1 cellular context compared by ENCODE assay signal in the genomic region with DNA sequence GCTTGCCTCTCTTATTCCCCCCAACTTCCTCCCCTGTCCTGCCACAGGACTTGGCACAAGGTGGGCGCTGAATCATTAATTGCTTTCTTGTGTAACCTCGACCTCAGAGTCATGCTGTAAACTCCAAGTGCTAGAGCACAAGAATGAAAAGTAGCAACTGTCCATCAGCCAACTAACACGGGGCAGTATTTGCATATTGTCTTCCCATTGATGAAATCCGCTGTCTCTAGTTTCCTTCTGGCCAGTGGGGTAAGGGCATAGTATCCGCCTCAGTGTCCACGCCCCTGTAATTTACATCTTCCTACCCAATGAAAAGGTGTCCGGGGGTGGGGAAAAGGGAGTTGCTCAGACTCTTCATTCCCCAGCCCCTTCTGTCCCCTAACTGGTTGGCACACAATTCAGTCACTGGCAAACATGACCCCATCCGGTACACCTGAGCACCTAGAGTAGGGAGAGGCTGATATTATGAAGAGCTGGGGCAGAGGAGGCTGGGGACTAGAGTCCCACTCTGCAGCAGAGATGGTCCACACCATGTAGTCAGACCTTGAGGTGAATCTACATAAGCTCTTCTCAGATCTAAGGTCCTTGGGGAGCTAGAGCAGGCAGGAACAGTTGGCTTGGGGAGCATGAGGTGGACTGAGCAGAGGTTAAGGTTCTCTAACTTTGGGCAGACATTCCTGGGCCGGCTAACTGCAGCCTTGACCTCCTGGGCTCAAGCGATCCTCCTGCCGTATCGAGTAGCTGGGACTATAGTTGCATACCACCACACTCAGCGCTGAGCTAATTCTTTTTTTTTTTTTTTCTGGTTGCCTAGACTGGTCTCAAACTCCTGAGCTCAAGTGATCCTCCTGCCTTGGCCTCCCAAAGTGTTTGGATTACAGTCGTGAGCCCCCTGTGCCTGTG.
TF ChIP-seq lines count a peak whose summit lies in the region.

No MANE protein-coding gene starts in this region.

TF ChIP-seq in HepG2, 621 proteins besides CTCF, POLR2A, EP300 and RAD21 (continued from another document and continues in another):
- TF ChIP-seq, protein P1, sequence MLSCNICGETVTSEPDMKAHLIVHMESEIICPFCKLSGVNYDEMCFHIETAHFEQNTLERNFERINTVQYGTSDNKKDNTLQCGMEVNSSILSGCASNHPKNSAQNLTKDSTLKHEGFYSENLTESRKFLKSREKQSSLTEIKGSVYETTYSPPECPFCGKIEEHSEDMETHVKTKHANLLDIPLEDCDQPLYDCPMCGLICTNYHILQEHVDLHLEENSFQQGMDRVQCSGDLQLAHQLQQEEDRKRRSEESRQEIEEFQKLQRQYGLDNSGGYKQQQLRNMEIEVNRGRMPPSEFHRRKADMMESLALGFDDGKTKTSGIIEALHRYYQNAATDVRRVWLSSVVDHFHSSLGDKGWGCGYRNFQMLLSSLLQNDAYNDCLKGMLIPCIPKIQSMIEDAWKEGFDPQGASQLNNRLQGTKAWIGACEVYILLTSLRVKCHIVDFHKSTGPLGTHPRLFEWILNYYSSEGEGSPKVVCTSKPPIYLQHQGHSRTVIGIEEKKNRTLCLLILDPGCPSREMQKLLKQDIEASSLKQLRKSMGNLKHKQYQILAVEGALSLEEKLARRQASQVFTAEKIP (CRISPR knock-in tag; IDR thresholded peaks at IDR 0.05; ENCODE audit: borderline replicate concordance), result no peak
- no peak for TF ChIP-seq BORCS8-MEF2B (CRISPR knock-in tag; IDR thresholded peaks at IDR 0.05)
- TF ChIP-seq ZBTB20 (CRISPR knock-in tag; IDR thresholded peaks at IDR 0.05; ENCODE audit: borderline replicate concordance, low read depth), result no peak
- TF ChIP-seq, protein P2, sequence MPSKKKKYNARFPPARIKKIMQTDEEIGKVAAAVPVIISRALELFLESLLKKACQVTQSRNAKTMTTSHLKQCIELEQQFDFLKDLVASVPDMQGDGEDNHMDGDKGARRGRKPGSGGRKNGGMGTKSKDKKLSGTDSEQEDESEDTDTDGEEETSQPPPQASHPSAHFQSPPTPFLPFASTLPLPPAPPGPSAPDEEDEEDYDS (CRISPR knock-in tag; IDR thresholded peaks at IDR 0.05), result peak; percentile 86
- TF ChIP-seq, protein P3, sequence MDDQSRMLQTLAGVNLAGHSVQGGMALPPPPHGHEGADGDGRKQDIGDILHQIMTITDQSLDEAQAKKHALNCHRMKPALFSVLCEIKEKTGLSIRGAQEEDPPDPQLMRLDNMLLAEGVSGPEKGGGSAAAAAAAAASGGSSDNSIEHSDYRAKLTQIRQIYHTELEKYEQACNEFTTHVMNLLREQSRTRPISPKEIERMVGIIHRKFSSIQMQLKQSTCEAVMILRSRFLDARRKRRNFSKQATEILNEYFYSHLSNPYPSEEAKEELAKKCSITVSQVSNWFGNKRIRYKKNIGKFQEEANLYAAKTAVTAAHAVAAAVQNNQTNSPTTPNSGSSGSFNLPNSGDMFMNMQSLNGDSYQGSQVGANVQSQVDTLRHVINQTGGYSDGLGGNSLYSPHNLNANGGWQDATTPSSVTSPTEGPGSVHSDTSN (CRISPR knock-in tag; IDR thresholded peaks at IDR 0.05; ENCODE audit: borderline replicate concordance), result no peak
- TF ChIP-seq, protein P4, sequence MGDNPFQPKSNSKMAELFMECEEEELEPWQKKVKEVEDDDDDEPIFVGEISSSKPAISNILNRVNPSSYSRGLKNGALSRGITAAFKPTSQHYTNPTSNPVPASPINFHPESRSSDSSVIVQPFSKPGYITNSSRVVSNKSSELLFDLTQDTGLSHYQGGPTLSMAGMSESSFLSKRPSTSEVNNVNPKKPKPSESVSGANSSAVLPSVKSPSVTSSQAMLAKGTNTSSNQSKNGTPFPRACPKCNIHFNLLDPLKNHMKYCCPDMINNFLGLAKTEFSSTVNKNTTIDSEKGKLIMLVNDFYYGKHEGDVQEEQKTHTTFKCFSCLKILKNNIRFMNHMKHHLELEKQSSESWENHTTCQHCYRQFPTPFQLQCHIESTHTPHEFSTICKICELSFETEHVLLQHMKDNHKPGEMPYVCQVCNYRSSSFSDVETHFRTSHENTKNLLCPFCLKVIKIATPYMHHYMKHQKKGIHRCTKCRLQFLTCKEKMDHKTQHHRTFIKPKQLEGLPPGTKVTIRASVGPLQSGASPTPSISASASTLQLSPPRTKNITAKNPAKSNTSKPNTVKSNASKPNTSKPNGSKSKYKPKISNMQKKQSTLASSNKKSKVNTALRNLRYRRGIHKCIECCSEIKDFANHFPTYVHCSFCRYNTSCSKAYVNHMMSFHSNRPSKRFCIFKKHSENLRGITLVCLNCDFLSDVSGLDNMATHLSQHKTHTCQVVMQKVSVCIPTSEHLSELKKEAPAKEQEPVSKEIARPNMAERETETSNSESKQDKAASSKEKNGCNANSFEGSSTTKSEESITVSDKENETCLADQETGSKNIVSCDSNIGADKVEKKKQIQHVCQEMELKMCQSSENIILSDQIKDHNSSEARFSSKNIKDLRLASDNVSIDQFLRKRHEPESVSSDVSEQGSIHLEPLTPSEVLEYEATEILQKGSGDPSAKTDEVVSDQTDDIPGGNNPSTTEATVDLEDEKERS (CRISPR knock-in tag; IDR thresholded peaks at IDR 0.05), result no peak
- TF ChIP-seq SP5 (CRISPR knock-in tag; IDR thresholded peaks at IDR 0.05; ENCODE audit: borderline replicate concordance, low read depth), result 0 out of 2 replicates have a peak, but pooled peaks have one; percentile 34
- no peak for TF ChIP-seq SMYD3 (CRISPR knock-in tag; IDR thresholded peaks at IDR 0.05)
- no peak for TF ChIP-seq ZSCAN21 (CRISPR knock-in tag; IDR thresholded peaks at IDR 0.05; ENCODE audit: borderline replicate concordance)
- TF ChIP-seq ZNF234 (CRISPR knock-in tag; conservative IDR thresholded peaks at IDR 0.05), result no peak
- TF ChIP-seq ZNF260 (CRISPR knock-in tag; IDR thresholded peaks at IDR 0.05; ENCODE audit: borderline replicate concordance, low read depth), result no peak
- TF ChIP-seq, protein P5, sequence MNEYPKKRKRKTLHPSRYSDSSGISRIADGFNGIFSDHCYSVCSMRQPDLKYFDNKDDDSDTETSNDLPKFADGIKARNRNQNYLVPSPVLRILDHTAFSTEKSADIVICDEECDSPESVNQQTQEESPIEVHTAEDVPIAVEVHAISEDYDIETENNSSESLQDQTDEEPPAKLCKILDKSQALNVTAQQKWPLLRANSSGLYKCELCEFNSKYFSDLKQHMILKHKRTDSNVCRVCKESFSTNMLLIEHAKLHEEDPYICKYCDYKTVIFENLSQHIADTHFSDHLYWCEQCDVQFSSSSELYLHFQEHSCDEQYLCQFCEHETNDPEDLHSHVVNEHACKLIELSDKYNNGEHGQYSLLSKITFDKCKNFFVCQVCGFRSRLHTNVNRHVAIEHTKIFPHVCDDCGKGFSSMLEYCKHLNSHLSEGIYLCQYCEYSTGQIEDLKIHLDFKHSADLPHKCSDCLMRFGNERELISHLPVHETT (CRISPR knock-in tag; conservative IDR thresholded peaks at IDR 0.05), result no peak
- TF ChIP-seq, protein P6, sequence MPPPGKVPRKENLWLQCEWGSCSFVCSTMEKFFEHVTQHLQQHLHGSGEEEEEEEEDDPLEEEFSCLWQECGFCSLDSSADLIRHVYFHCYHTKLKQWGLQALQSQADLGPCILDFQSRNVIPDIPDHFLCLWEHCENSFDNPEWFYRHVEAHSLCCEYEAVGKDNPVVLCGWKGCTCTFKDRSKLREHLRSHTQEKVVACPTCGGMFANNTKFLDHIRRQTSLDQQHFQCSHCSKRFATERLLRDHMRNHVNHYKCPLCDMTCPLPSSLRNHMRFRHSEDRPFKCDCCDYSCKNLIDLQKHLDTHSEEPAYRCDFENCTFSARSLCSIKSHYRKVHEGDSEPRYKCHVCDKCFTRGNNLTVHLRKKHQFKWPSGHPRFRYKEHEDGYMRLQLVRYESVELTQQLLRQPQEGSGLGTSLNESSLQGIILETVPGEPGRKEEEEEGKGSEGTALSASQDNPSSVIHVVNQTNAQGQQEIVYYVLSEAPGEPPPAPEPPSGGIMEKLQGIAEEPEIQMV (CRISPR knock-in tag; IDR thresholded peaks at IDR 0.05; ENCODE audit: low read depth), result no peak
- no peak for TF ChIP-seq ZSCAN29 (CRISPR knock-in tag; conservative IDR thresholded peaks at IDR 0.05)
- 0 out of 2 replicates have a peak, but pooled peaks have one; percentile 8 for TF ChIP-seq HDAC1 (CRISPR knock-in tag; IDR thresholded peaks at IDR 0.05)
- no peak for TF ChIP-seq SIN3B (IDR thresholded peaks at IDR 0.05; ENCODE audit: low read length)
- no peak for TF ChIP-seq TOE1 (CRISPR knock-in tag; IDR thresholded peaks at IDR 0.05)
- no peak for TF ChIP-seq FOXP1 (IDR thresholded peaks at IDR 0.05)
- TF ChIP-seq FOXP1 (CRISPR knock-in tag; IDR thresholded peaks at IDR 0.05), result no peak
- TF ChIP-seq ZNF124 (CRISPR knock-in tag; IDR thresholded peaks at IDR 0.05), result no peak
- no peak for TF ChIP-seq ZNF367 (CRISPR knock-in tag; IDR thresholded peaks at IDR 0.05; ENCODE audit: borderline replicate concordance)
- no peak for TF ChIP-seq ZNF563 (CRISPR knock-in tag; IDR thresholded peaks at IDR 0.05)
- no peak for TF ChIP-seq ZNF891 (CRISPR knock-in tag; IDR thresholded peaks at IDR 0.05)
- no peak for TF ChIP-seq NRL (CRISPR knock-in tag; IDR thresholded peaks at IDR 0.05; ENCODE audit: borderline replicate concordance)
- no peak for TF ChIP-seq ZNF10 (CRISPR knock-in tag; IDR thresholded peaks at IDR 0.05; ENCODE audit: borderline replicate concordance, low read depth)
- TF ChIP-seq GLI4 (CRISPR knock-in tag; IDR thresholded peaks at IDR 0.05; ENCODE audit: borderline replicate concordance), result no peak
- TF ChIP-seq ZNF496 (CRISPR knock-in tag; IDR thresholded peaks at IDR 0.05; ENCODE audit: insufficient replicate concordance), result no peak
- TF ChIP-seq ZNF101 (CRISPR knock-in tag; IDR thresholded peaks at IDR 0.05; ENCODE audit: borderline replicate concordance, low read depth), result no peak
- no peak for TF ChIP-seq GPN1 (CRISPR knock-in tag; IDR thresholded peaks at IDR 0.05; ENCODE audit: borderline replicate concordance)
- no peak for TF ChIP-seq TCF12 (IDR thresholded peaks at IDR 0.05)
- no peak for TF ChIP-seq TCF12 (CRISPR knock-in tag; IDR thresholded peaks at IDR 0.05)
- peak; percentile 61; the same call in 1 of the 2 replicates for TF ChIP-seq SP4 (CRISPR knock-in tag; IDR thresholded peaks at IDR 0.05)
- no peak for TF ChIP-seq TMF1 (CRISPR knock-in tag; IDR thresholded peaks at IDR 0.05; ENCODE audit: low read depth)
- TF ChIP-seq, protein P7, sequence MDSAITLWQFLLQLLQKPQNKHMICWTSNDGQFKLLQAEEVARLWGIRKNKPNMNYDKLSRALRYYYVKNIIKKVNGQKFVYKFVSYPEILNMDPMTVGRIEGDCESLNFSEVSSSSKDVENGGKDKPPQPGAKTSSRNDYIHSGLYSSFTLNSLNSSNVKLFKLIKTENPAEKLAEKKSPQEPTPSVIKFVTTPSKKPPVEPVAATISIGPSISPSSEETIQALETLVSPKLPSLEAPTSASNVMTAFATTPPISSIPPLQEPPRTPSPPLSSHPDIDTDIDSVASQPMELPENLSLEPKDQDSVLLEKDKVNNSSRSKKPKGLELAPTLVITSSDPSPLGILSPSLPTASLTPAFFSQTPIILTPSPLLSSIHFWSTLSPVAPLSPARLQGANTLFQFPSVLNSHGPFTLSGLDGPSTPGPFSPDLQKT (CRISPR knock-in tag; IDR thresholded peaks at IDR 0.05; ENCODE audit: borderline replicate concordance), result no peak
- TF ChIP-seq FOXJ3 (CRISPR knock-in tag; IDR thresholded peaks at IDR 0.05; ENCODE audit: borderline replicate concordance), result no peak
- no peak for TF ChIP-seq ZZZ3 (CRISPR knock-in tag; IDR thresholded peaks at IDR 0.05; ENCODE audit: borderline replicate concordance)
- TF ChIP-seq ZFP37 (CRISPR knock-in tag; IDR thresholded peaks at IDR 0.05; ENCODE audit: borderline replicate concordance), result no peak
- TF ChIP-seq, protein P8, sequence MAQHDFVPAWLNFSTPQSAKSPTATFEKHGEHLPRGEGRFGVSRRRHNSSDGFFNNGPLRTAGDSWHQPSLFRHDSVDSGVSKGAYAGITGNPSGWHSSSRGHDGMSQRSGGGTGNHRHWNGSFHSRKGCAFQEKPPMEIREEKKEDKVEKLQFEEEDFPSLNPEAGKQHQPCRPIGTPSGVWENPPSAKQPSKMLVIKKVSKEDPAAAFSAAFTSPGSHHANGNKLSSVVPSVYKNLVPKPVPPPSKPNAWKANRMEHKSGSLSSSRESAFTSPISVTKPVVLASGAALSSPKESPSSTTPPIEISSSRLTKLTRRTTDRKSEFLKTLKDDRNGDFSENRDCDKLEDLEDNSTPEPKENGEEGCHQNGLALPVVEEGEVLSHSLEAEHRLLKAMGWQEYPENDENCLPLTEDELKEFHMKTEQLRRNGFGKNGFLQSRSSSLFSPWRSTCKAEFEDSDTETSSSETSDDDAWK (CRISPR knock-in tag; IDR thresholded peaks at IDR 0.05), result no peak
- no peak for TF ChIP-seq ZNF264 (CRISPR knock-in tag; IDR thresholded peaks at IDR 0.05)
- TF ChIP-seq, protein P9, sequence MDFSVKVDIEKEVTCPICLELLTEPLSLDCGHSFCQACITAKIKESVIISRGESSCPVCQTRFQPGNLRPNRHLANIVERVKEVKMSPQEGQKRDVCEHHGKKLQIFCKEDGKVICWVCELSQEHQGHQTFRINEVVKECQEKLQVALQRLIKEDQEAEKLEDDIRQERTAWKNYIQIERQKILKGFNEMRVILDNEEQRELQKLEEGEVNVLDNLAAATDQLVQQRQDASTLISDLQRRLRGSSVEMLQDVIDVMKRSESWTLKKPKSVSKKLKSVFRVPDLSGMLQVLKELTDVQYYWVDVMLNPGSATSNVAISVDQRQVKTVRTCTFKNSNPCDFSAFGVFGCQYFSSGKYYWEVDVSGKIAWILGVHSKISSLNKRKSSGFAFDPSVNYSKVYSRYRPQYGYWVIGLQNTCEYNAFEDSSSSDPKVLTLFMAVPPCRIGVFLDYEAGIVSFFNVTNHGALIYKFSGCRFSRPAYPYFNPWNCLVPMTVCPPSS (IDR thresholded peaks at IDR 0.05), result no peak
- no peak for TF ChIP-seq TEAD2 (CRISPR knock-in tag; IDR thresholded peaks at IDR 0.05)
- no peak for TF ChIP-seq ZNF230 (CRISPR knock-in tag; IDR thresholded peaks at IDR 0.05)
- no peak for TF ChIP-seq SRSF1 (optimal IDR thresholded peaks at IDR 0.05; ENCODE audit: low read depth, low read length)
- no peak for TF ChIP-seq ZNF317 (CRISPR knock-in tag; IDR thresholded peaks at IDR 0.05)
- TF ChIP-seq KMT2A (CRISPR knock-in tag; IDR thresholded peaks at IDR 0.05), result no peak
- TF ChIP-seq, protein P10, sequence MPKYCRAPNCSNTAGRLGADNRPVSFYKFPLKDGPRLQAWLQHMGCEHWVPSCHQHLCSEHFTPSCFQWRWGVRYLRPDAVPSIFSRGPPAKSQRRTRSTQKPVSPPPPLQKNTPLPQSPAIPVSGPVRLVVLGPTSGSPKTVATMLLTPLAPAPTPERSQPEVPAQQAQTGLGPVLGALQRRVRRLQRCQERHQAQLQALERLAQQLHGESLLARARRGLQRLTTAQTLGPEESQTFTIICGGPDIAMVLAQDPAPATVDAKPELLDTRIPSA (CRISPR knock-in tag; IDR thresholded peaks at IDR 0.05; ENCODE audit: borderline replicate concordance), result no peak
- TF ChIP-seq ZNF552 (CRISPR knock-in tag; IDR thresholded peaks at IDR 0.05; ENCODE audit: borderline replicate concordance), result no peak
- TF ChIP-seq, protein P11, sequence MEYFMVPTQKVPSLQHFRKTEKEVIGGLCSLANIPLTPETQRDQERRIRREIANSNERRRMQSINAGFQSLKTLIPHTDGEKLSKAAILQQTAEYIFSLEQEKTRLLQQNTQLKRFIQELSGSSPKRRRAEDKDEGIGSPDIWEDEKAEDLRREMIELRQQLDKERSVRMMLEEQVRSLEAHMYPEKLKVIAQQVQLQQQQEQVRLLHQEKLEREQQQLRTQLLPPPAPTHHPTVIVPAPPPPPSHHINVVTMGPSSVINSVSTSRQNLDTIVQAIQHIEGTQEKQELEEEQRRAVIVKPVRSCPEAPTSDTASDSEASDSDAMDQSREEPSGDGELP (IDR thresholded peaks at IDR 0.05; ENCODE audit: borderline replicate concordance, low read depth), result no peak
- TF ChIP-seq MYC (CRISPR knock-in tag; IDR thresholded peaks at IDR 0.05; ENCODE audit: borderline replicate concordance), result no peak
- TF ChIP-seq TARDBP (CRISPR knock-in tag; IDR thresholded peaks at IDR 0.05), result 0 out of 2 replicates have a peak, but pooled peaks have one; percentile 43
- TF ChIP-seq ZNF546 (CRISPR knock-in tag; conservative IDR thresholded peaks at IDR 0.05), result no peak
- TF ChIP-seq ERF (CRISPR knock-in tag; IDR thresholded peaks at IDR 0.05), result no peak
